Comparison of ENCODE assay signal across 15 cellular contexts in the genomic region with DNA sequence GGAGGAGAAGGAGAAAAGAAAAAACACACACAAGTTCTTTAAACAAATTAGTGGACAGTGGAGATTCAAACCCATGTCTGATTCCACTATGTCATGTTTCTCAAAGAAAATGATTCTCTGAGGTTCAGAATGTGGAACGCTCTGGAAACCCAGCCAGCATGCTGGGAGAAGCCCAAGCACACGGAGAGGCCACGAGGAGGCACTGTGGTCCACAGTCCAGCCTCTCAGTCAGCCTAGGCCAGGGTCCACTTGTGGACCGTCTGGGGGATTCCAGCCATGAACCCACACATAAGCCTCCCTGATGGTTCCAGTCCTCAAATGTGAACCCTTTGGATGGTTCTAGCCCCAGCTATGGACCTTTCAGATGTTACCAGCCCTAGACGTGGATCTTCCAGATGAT.
DNase-seq lines count a peak whose midpoint lies in the region; ATAC-seq and TF ChIP-seq lines count a peak whose summit lies in the region.
"Had no signal": no experiment of that assay in that cellular context is flagged by ENCODE, and none has a peak within 500 bp of the region (broad histone marks: within the 10 kb centered on the region; RNA-seq: fewer than 3 reads in every experiment).

No MANE protein-coding gene starts in this region.

- no peaks in the 10 kb centered on the region for H3K4me1 ChIP-seq in heart left ventricle

- no peaks in the 10 kb centered on the region for H3K27me3 ChIP-seq in heart left ventricle

- H3K36me3 ChIP-seq in heart left ventricle = no peaks in the 10 kb centered on the region

- no peak overlapping the region for H3K4me3 Mint-ChIP-seq in stimulated activated memory B cell treated with anti-CD40 and anti-IgM and Interleukin-4, amounts not matched to agents 10 μg/mL and 1 μg/mL and 100 μg/mL, for 72 hours
- no peak overlapping the region for H3K4me3 Mint-ChIP-seq in activated T-cell treated with anti-CD3 and anti-CD28 coated beads, Interleukin-2, amount 50 U/mL, for 72 hours
- H3K4me3 Mint-ChIP-seq: activated naive CD4-positive, alpha-beta T cell treated with anti-CD3 and anti-CD28 coated beads, Interleukin-2, amount 50 U/mL, for 24 hours; CD4-positive, alpha-beta T cell had no signal

- H3K27ac ChIP-seq in heart left ventricle (no peak overlapping the region), temporal lobe (ENCODE audit: low read depth, low read length) (peak overlapping the region; percentile 80)

- H3K27ac Mint-ChIP-seq in stimulated activated memory B cell treated with anti-CD40 and anti-IgM and Interleukin-4, amounts not matched to agents 10 μg/mL and 1 μg/mL and 100 μg/mL, for 72 hours = no peak overlapping the region
- H3K27ac Mint-ChIP-seq in activated T-cell treated with anti-CD3 and anti-CD28 coated beads, Interleukin-2, amount 50 U/mL, for 72 hours = no peak overlapping the region
- H3K27ac Mint-ChIP-seq: activated naive CD4-positive, alpha-beta T cell treated with anti-CD3 and anti-CD28 coated beads, Interleukin-2, amount 50 U/mL, for 24 hours; CD4-positive, alpha-beta T cell had no signal

- TF ChIP-seq POLR2A in heart left ventricle (IDR thresholded peaks at IDR 0.05) = no peak

- WGBS in heart left ventricle, 4 donors = 88% methylated on average over 5 of the region's 5 CpGs

- no peak overlapping the region for H3K4me3 ChIP-seq in heart left ventricle

- ATAC-seq in heart left ventricle = peak in 2 of 4 donors; percentile 36 to 57
- ATAC-seq in Right ventricle myocardium superior (ENCODE audit: poor library complexity) = no peak
- peak; percentile 92 for ATAC-seq in SK-N-SH treated with all-trans-retinoic acid at 6 μM for 48 hours
- ATAC-seq in stimulated activated memory B cell treated with anti-CD40 and anti-IgM and Interleukin-4, amounts not matched to agents 10 μg/mL and 1 μg/mL and 100 μg/mL, for 72 hours = no peak
- ATAC-seq in activated T-cell treated with anti-CD3 and anti-CD28 coated beads, Interleukin-2, amount 50 U/mL, for 72 hours (replicated peaks in 1 of 2) = no peak
- ATAC-seq: esophagus mucosa had no signal

- H3K27me3 Mint-ChIP-seq in stimulated activated memory B cell treated with anti-CD40 and anti-IgM and Interleukin-4, amounts not matched to agents 10 μg/mL and 1 μg/mL and 100 μg/mL, for 72 hours = peaks cover 26% of the 10 kb centered on the region
- peaks cover 58% of the 10 kb centered on the region for H3K27me3 Mint-ChIP-seq in activated T-cell treated with anti-CD3 and anti-CD28 coated beads, Interleukin-2, amount 50 U/mL, for 72 hours (ENCODE audit: low read depth)

- H3K36me3 Mint-ChIP-seq in stimulated activated memory B cell treated with anti-CD40 and anti-IgM and Interleukin-4, amounts not matched to agents 10 μg/mL and 1 μg/mL and 100 μg/mL, for 72 hours = no peaks in the 10 kb centered on the region
- H3K36me3 Mint-ChIP-seq in activated T-cell treated with anti-CD3 and anti-CD28 coated beads, Interleukin-2, amount 50 U/mL, for 72 hours (ENCODE audit: insufficient read depth in 2 of 2) = no peaks in the 10 kb centered on the region
- H3K36me3 Mint-ChIP-seq: activated naive CD4-positive, alpha-beta T cell treated with anti-CD3 and anti-CD28 coated beads, Interleukin-2, amount 50 U/mL, for 24 hours had no signal

- no peaks in the 10 kb centered on the region for H3K9me3 Mint-ChIP-seq in stimulated activated memory B cell treated with anti-CD40 and anti-IgM and Interleukin-4, amounts not matched to agents 10 μg/mL and 1 μg/mL and 100 μg/mL, for 72 hours
- no peaks in the 10 kb centered on the region for H3K9me3 Mint-ChIP-seq in activated T-cell treated with anti-CD3 and anti-CD28 coated beads, Interleukin-2, amount 50 U/mL, for 72 hours
- H3K9me3 Mint-ChIP-seq: activated naive CD4-positive, alpha-beta T cell treated with anti-CD3 and anti-CD28 coated beads, Interleukin-2, amount 50 U/mL, for 24 hours; CD4-positive, alpha-beta T cell had no signal

- intact Hi-C loops in heart left ventricle (cut with DNase I) (loop anchor here in 3 of 10 donors (5.0 to 10.0 kb wide), 3 partner anchors 67 to 423 kb away; no protein-coding TSS in a partner anchor), Right ventricle myocardium superior (cut with DNase I) (loop anchor here (10.0 kb wide), 1 partner anchor 77 kb away; the partner anchor contains the start of gene MET)

- no peak for DNase-seq in heart left ventricle
- DNase-seq in Right ventricle myocardium superior = no peak
- peak; percentile 54 for DNase-seq in globus pallidus (ENCODE audit: low spot score)
- no peak for DNase-seq in LoVo (ENCODE audit: low spot score)
- no peak for DNase-seq in activated T-cell treated with anti-CD3 and anti-CD28 coated beads, Interleukin-2, amount 50 U/mL, for 72 hours
- DNase-seq: CD4-positive, alpha-beta T cell; mesenchymal stem cell; NCI-H526 treated with DMSO at 0.1 percent for 48 hours; small intestine; stimulated activated naive CD4-positive, alpha-beta T cell treated with Interleukin-2 at 50 U/mL for 16 hours had no signal

- H3K9me3 ChIP-seq in heart left ventricle = no peaks in the 10 kb centered on the region

- peak in 9 of 12 donors; percentile 6 to 45 (median 26) for TF ChIP-seq CTCF in heart left ventricle (IDR thresholded peaks at IDR 0.05)

- peaks cover 16% of the 10 kb centered on the region for H3K4me1 Mint-ChIP-seq in stimulated activated memory B cell treated with anti-CD40 and anti-IgM and Interleukin-4, amounts not matched to agents 10 μg/mL and 1 μg/mL and 100 μg/mL, for 72 hours
- peaks cover 17% of the 10 kb centered on the region for H3K4me1 Mint-ChIP-seq in activated T-cell treated with anti-CD3 and anti-CD28 coated beads, Interleukin-2, amount 50 U/mL, for 72 hours (ENCODE audit: low read depth)

TF ChIP-seq in SK-N-SH treated with all-trans-retinoic acid at 6 μM for 48 hours, 23 proteins besides CTCF, POLR2A, EP300 and RAD21 (continues in another document):
- TF ChIP-seq, protein P1, sequence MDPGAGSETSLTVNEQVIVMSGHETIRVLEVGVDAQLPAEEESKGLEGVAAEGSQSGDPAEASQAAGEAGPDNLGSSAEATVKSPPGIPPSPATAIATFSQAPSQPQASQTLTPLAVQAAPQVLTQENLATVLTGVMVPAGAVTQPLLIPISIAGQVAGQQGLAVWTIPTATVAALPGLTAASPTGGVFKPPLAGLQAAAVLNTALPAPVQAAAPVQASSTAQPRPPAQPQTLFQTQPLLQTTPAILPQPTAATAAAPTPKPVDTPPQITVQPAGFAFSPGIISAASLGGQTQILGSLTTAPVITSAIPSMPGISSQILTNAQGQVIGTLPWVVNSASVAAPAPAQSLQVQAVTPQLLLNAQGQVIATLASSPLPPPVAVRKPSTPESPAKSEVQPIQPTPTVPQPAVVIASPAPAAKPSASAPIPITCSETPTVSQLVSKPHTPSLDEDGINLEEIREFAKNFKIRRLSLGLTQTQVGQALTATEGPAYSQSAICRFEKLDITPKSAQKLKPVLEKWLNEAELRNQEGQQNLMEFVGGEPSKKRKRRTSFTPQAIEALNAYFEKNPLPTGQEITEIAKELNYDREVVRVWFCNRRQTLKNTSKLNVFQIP (CRISPR knock-in tag; IDR thresholded peaks at IDR 0.05; ENCODE audit: borderline replicate concordance, low read depth) = no peak
- no peak for TF ChIP-seq PATZ1 (CRISPR knock-in tag; IDR thresholded peaks at IDR 0.05; ENCODE audit: borderline replicate concordance)
- TF ChIP-seq ZFP3 (CRISPR knock-in tag; IDR thresholded peaks at IDR 0.05) = no peak
- TF ChIP-seq OSR1 (CRISPR knock-in tag; IDR thresholded peaks at IDR 0.05) = no peak
- TF ChIP-seq, protein P2, sequence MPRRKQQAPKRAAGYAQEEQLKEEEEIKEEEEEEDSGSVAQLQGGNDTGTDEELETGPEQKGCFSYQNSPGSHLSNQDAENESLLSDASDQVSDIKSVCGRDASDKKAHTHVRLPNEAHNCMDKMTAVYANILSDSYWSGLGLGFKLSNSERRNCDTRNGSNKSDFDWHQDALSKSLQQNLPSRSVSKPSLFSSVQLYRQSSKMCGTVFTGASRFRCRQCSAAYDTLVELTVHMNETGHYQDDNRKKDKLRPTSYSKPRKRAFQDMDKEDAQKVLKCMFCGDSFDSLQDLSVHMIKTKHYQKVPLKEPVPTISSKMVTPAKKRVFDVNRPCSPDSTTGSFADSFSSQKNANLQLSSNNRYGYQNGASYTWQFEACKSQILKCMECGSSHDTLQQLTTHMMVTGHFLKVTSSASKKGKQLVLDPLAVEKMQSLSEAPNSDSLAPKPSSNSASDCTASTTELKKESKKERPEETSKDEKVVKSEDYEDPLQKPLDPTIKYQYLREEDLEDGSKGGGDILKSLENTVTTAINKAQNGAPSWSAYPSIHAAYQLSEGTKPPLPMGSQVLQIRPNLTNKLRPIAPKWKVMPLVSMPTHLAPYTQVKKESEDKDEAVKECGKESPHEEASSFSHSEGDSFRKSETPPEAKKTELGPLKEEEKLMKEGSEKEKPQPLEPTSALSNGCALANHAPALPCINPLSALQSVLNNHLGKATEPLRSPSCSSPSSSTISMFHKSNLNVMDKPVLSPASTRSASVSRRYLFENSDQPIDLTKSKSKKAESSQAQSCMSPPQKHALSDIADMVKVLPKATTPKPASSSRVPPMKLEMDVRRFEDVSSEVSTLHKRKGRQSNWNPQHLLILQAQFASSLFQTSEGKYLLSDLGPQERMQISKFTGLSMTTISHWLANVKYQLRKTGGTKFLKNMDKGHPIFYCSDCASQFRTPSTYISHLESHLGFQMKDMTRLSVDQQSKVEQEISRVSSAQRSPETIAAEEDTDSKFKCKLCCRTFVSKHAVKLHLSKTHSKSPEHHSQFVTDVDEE (CRISPR knock-in tag; IDR thresholded peaks at IDR 0.05) = no peak
